ENCODE assay signal across 31 cellular contexts in genomic region chr1:31426249-31426922, GRCh38. TPM values are rescaled to one million over a fixed set of nuclear protein-coding genes. Genes with fewer than 3 reads are reported as not detected.
DNase-seq lines count a peak whose midpoint lies in the region; ATAC-seq, FAIRE-seq and TF ChIP-seq lines count a peak whose summit lies in the region.
"Had no signal": no experiment of that assay in that cellular context is flagged by ENCODE, and none has a peak within 500 bp of the region (broad histone marks: within the 10 kb centered on the region; RNA-seq: fewer than 3 reads in every experiment).

No MANE protein-coding gene starts in this region.

- no peak for TF ChIP-seq EP300 in A549 (IDR thresholded peaks at IDR 0.05)
- TF ChIP-seq EP300 in K562 (IDR thresholded peaks at IDR 0.05; ENCODE audit: low read length), result no peak

- no peak overlapping the region for H2AFZ ChIP-seq in K562 (ENCODE audit: low read depth, low read length)

- in situ Hi-C loops in K562 (cut with MboI), result loop anchor here (5.0 kb wide), 1 partner anchor 244 kb away; no protein-coding TSS in a partner anchor

- peaks cover 22% of the 10 kb centered on the region; the same call in 1 of the 2 replicates for H4K20me1 ChIP-seq in K562 (replicated peaks; ENCODE audit: control insufficient read depth, insufficient read depth, low read length)

- H3K4me1 ChIP-seq in A549 (peaks cover 29% of the 10 kb centered on the region), K562 (replicated peaks in 1 of 2; ENCODE audit: control insufficient read depth in 2 of 2, insufficient read depth in 2 of 2, low read length in 2 of 2) (peaks cover 0 to 12% of the 10 kb centered on the region in 2 experiments; a peak in 1 of 5 replicates), mucosa of descending colon (ENCODE audit: low read depth) (peaks cover 25% of the 10 kb centered on the region)

- DNase-seq in A549 (ENCODE audit: low read depth in 1 of 2, low spot score in 1 of 2), result no peak
- no peak for DNase-seq in GM12892 (ENCODE audit: insufficient read length)
- DNase-seq in K562 (ENCODE audit: extremely low read depth in 1 of 4, low spot score in 3 of 4), result no peak
- DNase-seq in mucosa of descending colon, result peak; percentile 31 to 52 (median 46)
- no peak for DNase-seq in activated T-helper 2 cell treated with anti-CD3 and anti-CD28 coated beads, Interferon-gamma antibody, Interleukin-2, Interleukin-4, amounts not matched to agents 10 μg/mL and 5 μg/mL and 100 μg/mL, durations not matched to agents 14 hours and 24 hours and 36 hours (ENCODE audit: low spot score)
- DNase-seq in HCEC 1CT, result no peak
- DNase-seq in kidney tubule cell (ENCODE audit: low spot score), result no peak
- DNase-seq in NCI-H2107 treated with DMSO at 0.1 percent for 48 hours (lab: John Stamatoyannopoulos, UW; ENCODE audit: unreplicated experiment), result no peak
- DNase-seq: activated CD4-positive, alpha-beta T cell treated with anti-CD3 and anti-CD28 coated beads, Interleukin-2, amount 50 U/mL, for 1 hour; activated CD8-positive, alpha-beta memory T cell treated with anti-CD3 and anti-CD28 coated beads, Interleukin-2, amount 10 ng/mL, durations not matched to agents 7 days and 5 days; activated naive CD4-positive, alpha-beta T cell treated with anti-CD3 and anti-CD28 coated beads, Interleukin-2, amount 10 ng/mL, durations not matched to agents 7 days and 5 days; activated T-cell treated with anti-CD3 and anti-CD28 coated beads, Interleukin-2, amount 50 U/mL, for 72 hours; amygdala; CD4-positive, CD25-positive, alpha-beta regulatory T cell; cortex of kidney; glutamatergic neuron; naive thymus-derived CD4-positive, alpha-beta T cell; NCI-H1694; NCI-H2227 treated with DMSO at 0.1 percent for 48 hours; NCI-H748 treated with DMSO at 0.1 percent for 48 hours; retina; WERI-Rb-1 had no signal

- TF ChIP-seq CTCF in A549 (IDR thresholded peaks at IDR 0.05) (no peak), K562 (IDR thresholded peaks at IDR 0.05 in 2 of 3, conservative IDR thresholded peaks at IDR 0.05 in 1 of 3; ENCODE audit: insufficient read depth in 2 of 3, low read depth in 1 of 3, low read length in 3 of 3) (no peak), mucosa of descending colon (IDR thresholded peaks at IDR 0.05) (no peak)

- H3K4me3 ChIP-seq in A549 (no peak overlapping the region), K562 (no peak overlapping the region), mucosa of descending colon (no peak overlapping the region)
- H3K4me3 ChIP-seq: cardiac muscle cell had no signal

- no peak for FAIRE-seq in A549 (lab: Jason Lieb, UNC)
- FAIRE-seq in GM12892 (lab: Jason Lieb, UNC), result peak; percentile 44
- no peak for FAIRE-seq in K562 (lab: Jason Lieb, UNC)
- FAIRE-seq: endometrium, urothelium cell line had no signal

- no peaks in the 10 kb centered on the region for H3K9me3 Mint-ChIP-seq in activated T-helper 2 cell treated with anti-CD3 and anti-CD28 coated beads, Interferon-gamma antibody, Interleukin-2, Interleukin-4, amounts not matched to agents 10 μg/mL and 5 μg/mL and 100 μg/mL, durations not matched to agents 14 hours and 24 hours and 36 hours
- H3K9me3 Mint-ChIP-seq: activated naive CD4-positive, alpha-beta T cell treated with anti-CD3 and anti-CD28 coated beads, Interleukin-2, amount 10 ng/mL, durations not matched to agents 7 days and 5 days; activated T-cell treated with anti-CD3 and anti-CD28 coated beads, Interleukin-2, amount 50 U/mL, for 72 hours; CD4-positive, CD25-positive, alpha-beta regulatory T cell; stimulated activated memory B cell treated with anti-CD40 and anti-IgM and Interleukin-4, amounts not matched to agents 10 μg/mL and 1 μg/mL and 100 μg/mL, for 72 hours; T-helper 2 cell treated with Interferon-gamma antibody and Interleukin-4, amounts not matched to agents 5 μg/mL and 100 μg/mL, for 36 hours had no signal

- no peaks in the 10 kb centered on the region for H3K79me2 ChIP-seq in K562 (ENCODE audit: control insufficient read depth, insufficient read depth, low read length)

- H3K27ac ChIP-seq in A549 (peak overlapping the region in 1 of 2 experiments; percentile 70; a peak in 3 of 6 replicates), K562 (ENCODE audit: extremely low read depth, low read depth, low read length) (no peak overlapping the region)
- H3K27ac ChIP-seq: cardiac muscle cell, KMS-11, WERI-Rb-1 had no signal

- H3K27ac Mint-ChIP-seq in activated T-helper 2 cell treated with anti-CD3 and anti-CD28 coated beads, Interferon-gamma antibody, Interleukin-2, Interleukin-4, amounts not matched to agents 10 μg/mL and 5 μg/mL and 100 μg/mL, durations not matched to agents 14 hours and 24 hours and 36 hours, result no peak overlapping the region
- H3K27ac Mint-ChIP-seq: activated CD8-positive, alpha-beta memory T cell treated with anti-CD3 and anti-CD28 coated beads, Interleukin-2, amount 10 ng/mL, durations not matched to agents 7 days and 5 days; activated naive CD4-positive, alpha-beta T cell treated with anti-CD3 and anti-CD28 coated beads, Interleukin-2, amount 10 ng/mL, durations not matched to agents 7 days and 5 days; activated T-cell treated with anti-CD3 and anti-CD28 coated beads, Interleukin-2, amount 50 U/mL, for 72 hours; CD4-positive, CD25-positive, alpha-beta regulatory T cell; naive thymus-derived CD4-positive, alpha-beta T cell; T-helper 2 cell treated with Interferon-gamma antibody and Interleukin-4, amounts not matched to agents 5 μg/mL and 100 μg/mL, for 36 hours had no signal

- BruUV-seq in K562 (replicated peaks; lab: Mats Ljungman, UMichigan), result no TSS peak

- no peaks in the 10 kb centered on the region for H3K9me1 ChIP-seq in K562 (ENCODE audit: control insufficient read depth, insufficient read depth, low read length)

- peaks cover 6 to 33% of the 10 kb centered on the region in 2 experiments; a peak in 3 of 5 replicates for H3K27me3 ChIP-seq in K562 (ENCODE audit: control insufficient read depth in 2 of 2, insufficient read depth in 2 of 2, low read length in 2 of 2)
- H3K27me3 ChIP-seq: cardiac muscle cell had no signal

- TF ChIP-seq POLR2A in A549 (IDR thresholded peaks at IDR 0.05; ENCODE audit: low read length) (no peak), GM12892 (IDR thresholded peaks at IDR 0.05; ENCODE audit: low read depth, low read length) (no peak), K562 (conservative IDR thresholded peaks at IDR 0.05) (no peak)

- POLR2A ChIA-PET in A549 (lab: Yijun Ruan, JAX) (no interaction called here), K562 (lab: Yijun Ruan, JAX) (interaction anchor here (0.6 to 0.9 kb wide), 2 partner anchors 16 to 32 kb away, joined by 3 read pairs; no protein-coding TSS in a partner anchor)

- H3K4me1 Mint-ChIP-seq in activated T-helper 2 cell treated with anti-CD3 and anti-CD28 coated beads, Interferon-gamma antibody, Interleukin-2, Interleukin-4, amounts not matched to agents 10 μg/mL and 5 μg/mL and 100 μg/mL, durations not matched to agents 14 hours and 24 hours and 36 hours (ENCODE audit: low read depth), result peaks cover 8% of the 10 kb centered on the region
- H3K4me1 Mint-ChIP-seq: CD4-positive, CD25-positive, alpha-beta regulatory T cell had no signal

- CTCF ChIA-PET in A549 (lab: Yijun Ruan, JAX), result interaction anchor here (0.9 to 9.5 kb wide), 4 partner anchors 33 to 241 kb away, joined by 3 to 151 read pairs (median 12); no protein-coding TSS in a partner anchor
- CTCF ChIA-PET in K562 (lab: Yijun Ruan, JAX; ENCODE audit: low intra/inter-chr PET ratio), result no interaction called here

- H3K4me2 ChIP-seq in A549 (peak overlapping the region; percentile 47; the same call in 1 of the 3 replicates), K562 (ENCODE audit: insufficient read depth, low read length) (no peak overlapping the region)
- H3K4me2 ChIP-seq: KMS-11 had no signal

- H3K4me3 Mint-ChIP-seq in activated T-helper 2 cell treated with anti-CD3 and anti-CD28 coated beads, Interferon-gamma antibody, Interleukin-2, Interleukin-4, amounts not matched to agents 10 μg/mL and 5 μg/mL and 100 μg/mL, durations not matched to agents 14 hours and 24 hours and 36 hours (ENCODE audit: low read depth), result no peak overlapping the region
- H3K4me3 Mint-ChIP-seq: activated CD8-positive, alpha-beta memory T cell treated with anti-CD3 and anti-CD28 coated beads, Interleukin-2, amount 10 ng/mL, durations not matched to agents 7 days and 5 days; activated naive CD4-positive, alpha-beta T cell treated with anti-CD3 and anti-CD28 coated beads, Interleukin-2, amount 10 ng/mL, durations not matched to agents 7 days and 5 days; activated T-cell treated with anti-CD3 and anti-CD28 coated beads, Interleukin-2, amount 50 U/mL, for 72 hours; CD4-positive, CD25-positive, alpha-beta regulatory T cell; naive thymus-derived CD4-positive, alpha-beta T cell; stimulated activated memory B cell treated with anti-CD40 and anti-IgM and Interleukin-4, amounts not matched to agents 10 μg/mL and 1 μg/mL and 100 μg/mL, for 72 hours; T-helper 2 cell treated with Interferon-gamma antibody and Interleukin-4, amounts not matched to agents 5 μg/mL and 100 μg/mL, for 36 hours had no signal

- no peaks in the 10 kb centered on the region for H3K36me3 Mint-ChIP-seq in activated T-helper 2 cell treated with anti-CD3 and anti-CD28 coated beads, Interferon-gamma antibody, Interleukin-2, Interleukin-4, amounts not matched to agents 10 μg/mL and 5 μg/mL and 100 μg/mL, durations not matched to agents 14 hours and 24 hours and 36 hours (ENCODE audit: low read depth)
- H3K36me3 Mint-ChIP-seq: activated CD8-positive, alpha-beta memory T cell treated with anti-CD3 and anti-CD28 coated beads, Interleukin-2, amount 10 ng/mL, durations not matched to agents 7 days and 5 days; activated naive CD4-positive, alpha-beta T cell treated with anti-CD3 and anti-CD28 coated beads, Interleukin-2, amount 10 ng/mL, durations not matched to agents 7 days and 5 days; CD4-positive, CD25-positive, alpha-beta regulatory T cell; naive thymus-derived CD4-positive, alpha-beta T cell; stimulated activated memory B cell treated with anti-CD40 and anti-IgM and Interleukin-4, amounts not matched to agents 10 μg/mL and 1 μg/mL and 100 μg/mL, for 72 hours had no signal

- TF ChIP-seq RAD21 in A549 (conservative IDR thresholded peaks at IDR 0.05 in 1 of 2, IDR thresholded peaks at IDR 0.05 in 1 of 2), result no peak
- no peak for TF ChIP-seq RAD21 in K562 (CRISPR knock-in tag; conservative IDR thresholded peaks at IDR 0.05 in 1 of 2, IDR thresholded peaks at IDR 0.05 in 1 of 2)

- intact Hi-C loops in K562 (cut with micrococcal nuclease), result loop anchor here (10.0 kb wide), 1 partner anchor 118 kb away; no protein-coding TSS in a partner anchor
- intact Hi-C loops in mucosa of descending colon (cut with DNase I, micrococcal nuclease), result no loop called here
- intact Hi-C loops in activated T-helper 2 cell treated with anti-CD3 and anti-CD28 coated beads, Interferon-gamma antibody, Interleukin-2, Interleukin-4, amounts not matched to agents 10 μg/mL and 5 μg/mL and 100 μg/mL, durations not matched to agents 14 hours and 24 hours and 36 hours (cut with micrococcal nuclease), result no loop called here

- H3K9me3 ChIP-seq in A549 (no peaks in the 10 kb centered on the region), K562 (replicated peaks; ENCODE audit: control insufficient read depth, insufficient read depth, low read depth, low read length) (no peaks in the 10 kb centered on the region), mucosa of descending colon (no peaks in the 10 kb centered on the region)

- peaks cover 16% of the 10 kb centered on the region for H3K27me3 Mint-ChIP-seq in activated T-helper 2 cell treated with anti-CD3 and anti-CD28 coated beads, Interferon-gamma antibody, Interleukin-2, Interleukin-4, amounts not matched to agents 10 μg/mL and 5 μg/mL and 100 μg/mL, durations not matched to agents 14 hours and 24 hours and 36 hours (ENCODE audit: low read depth)
- H3K27me3 Mint-ChIP-seq: stimulated activated memory B cell treated with anti-CD40 and anti-IgM and Interleukin-4, amounts not matched to agents 10 μg/mL and 1 μg/mL and 100 μg/mL, for 72 hours had no signal

- H3K9ac ChIP-seq in K562 (ENCODE audit: insufficient read depth in 1 of 2, low read depth in 2 of 2, low read length in 2 of 2), result no peak overlapping the region
- H3K9ac ChIP-seq: KMS-11 had no signal

- H3K36me3 ChIP-seq in K562 (ENCODE audit: control insufficient read depth, insufficient read depth, low read length) (no peaks in the 10 kb centered on the region), mucosa of descending colon (ENCODE audit: low read depth) (no peaks in the 10 kb centered on the region)
- H3K36me3 ChIP-seq: cardiac muscle cell, WERI-Rb-1 had no signal

- no peak for ATAC-seq in A549
- ATAC-seq in K562, result no peak
- peak; percentile 59 for ATAC-seq in mucosa of descending colon
- ATAC-seq: activated CD8-positive, alpha-beta memory T cell treated with anti-CD3 and anti-CD28 coated beads, Interleukin-2, amount 10 ng/mL, durations not matched to agents 7 days and 5 days; activated T-cell treated with anti-CD3 and anti-CD28 coated beads, Interleukin-2, amount 50 U/mL, for 72 hours; naive thymus-derived CD4-positive, alpha-beta T cell; Right ventricle myocardium inferior; stimulated activated memory B cell treated with anti-CD40 and anti-IgM and Interleukin-4, amounts not matched to agents 10 μg/mL and 1 μg/mL and 100 μg/mL, for 72 hours had no signal

- 57% methylated on average over 11 of the region's 14 CpGs for WGBS in A549 (ENCODE audit: missing lambda C conversion rate)
- 13% methylated on average over 14 of the region's 14 CpGs for WGBS in K562 (ENCODE audit: insufficient coverage, low coverage, missing lambda C conversion rate)

RNA-seq across cellular contexts. Expression of gene SERINC2, which starts 13.4 kb away (rescaled TPM):
- polyA plus RNA-seq in A549 (2011; rRNA removed), result 6.0 and 7.5 TPM in 2 replicates
- 12.3 and 18.1 TPM in 2 replicates for polyA plus RNA-seq in A549 (2012; cell fraction: cytosol; rRNA removed)
- polyA plus RNA-seq in A549 (2012; cell fraction: nucleus; rRNA removed), result 15.5 and 21.5 TPM in 2 replicates
- polyA plus RNA-seq in A549 (2017; fragmentation: RNase III; extraction: RNeasy Plus Mini Kit Qiagen cat#74134 plus additional on column Dnase treatment), result 16.1 to 21.1 TPM (median 16.3 TPM) in 3 replicates
- 5.2 and 8.3 TPM in 2 replicates for polyA minus RNA-seq in A549 (2011; rRNA and poly(A)+ RNA removed)
- 0.17 TPM for polyA plus RNA-seq in GM12892 (2012; ENCODE audit: missing spikeins)
- total RNA-seq in K562 (2011; cell fraction: chromatin; rRNA removed; ENCODE audit: low replicate concordance), result 1.7 and 5.6 TPM in 2 replicates
- total RNA-seq in K562 (2011; cell fraction: nucleolus; rRNA removed), result 5.8 and 6.4 TPM in 2 replicates
- total RNA-seq in K562 (2011; cell fraction: nucleoplasm; rRNA removed), result 5.9 and 7.2 TPM in 2 replicates
- total RNA-seq in K562 (2014; rRNA removed), result 0.45 TPM in 1 of 2 replicates, not detected in the other
- total RNA-seq in K562 (2014; rRNA removed; fragmentation: Illumina TruSeq; extraction: Trizol), result 0.10 and 0.15 TPM in 2 replicates
- 0.22 and 0.23 TPM in 2 replicates for total RNA-seq in K562 (2015; rRNA removed; fragmentation: Illumina TruSeq; extraction: Trizol)
- total RNA-seq in K562 (2021), result 1.2 and 1.5 TPM in 2 replicates
- polyA plus RNA-seq in K562 (2011; rRNA removed), result 0.88 and 1.0 TPM in 2 replicates
- 1.7 and 4.1 TPM in 2 replicates for polyA plus RNA-seq in K562 (2011; cell fraction: cytosol; rRNA removed)
- 1.5 and 2.4 TPM in 2 replicates for polyA plus RNA-seq in K562 (2011; cell fraction: nucleus; rRNA removed)
- 0.76 and 3.3 TPM in 2 replicates for polyA plus RNA-seq in K562 (2012)
- 0.70 and 1.2 TPM in 2 replicates for polyA plus RNA-seq in K562 (2014; fragmentation: Illumina TruSeq; extraction: Trizol)
- under 1 TPM in 1 of 2 experiments, not detected in 1; 0.07 TPM for polyA plus RNA-seq in K562 (2014; fragmentation: Nextera tagmentation; extraction: Ambion mirVana)
- polyA plus RNA-seq in K562 (2014; rRNA removed), result 1.0 and 1.8 TPM in 2 replicates
- polyA minus RNA-seq in K562 (2011; rRNA and poly(A)+ RNA removed), result 0.21 and 0.63 TPM in 2 replicates
- 0.73 and 0.95 TPM in 2 replicates for polyA minus RNA-seq in K562 (2011; cell fraction: cytosol; rRNA and poly(A)+ RNA removed)
- 0.54 and 0.89 TPM in 2 replicates for polyA minus RNA-seq in K562 (2011; cell fraction: nucleus; rRNA and poly(A)+ RNA removed)
- total RNA-seq in mucosa of descending colon, result 100 to 1,000 TPM; 146 to 381 (median 225) TPM
- total RNA-seq in activated T-helper 2 cell treated with anti-CD3 and anti-CD28 coated beads, Interferon-gamma antibody, Interleukin-2, Interleukin-4, amounts not matched to agents 10 μg/mL and 5 μg/mL and 100 μg/mL, durations not matched to agents 14 hours and 24 hours and 36 hours, result 0.21 and 0.27 TPM in 2 replicates
- total RNA-seq: CD4-positive, CD25-positive, alpha-beta regulatory T cell had no signal
- polyA plus RNA-seq: naive thymus-derived CD4-positive, alpha-beta T cell had no signal

RNA-seq across cellular contexts. Expression of gene FABP3, which starts 53.5 kb away (rescaled TPM):
- polyA plus RNA-seq in A549 (2011; rRNA removed) (not detected in 2 replicates), A549 (2017; fragmentation: RNase III; extraction: RNeasy Plus Mini Kit Qiagen cat#74134 plus additional on column Dnase treatment) (not detected in 3 replicates), K562 (2011; rRNA removed) (not detected in 2 replicates), K562 (2014; fragmentation: Illumina TruSeq; extraction: Trizol) (not detected in 2 replicates), K562 (2014; fragmentation: Nextera tagmentation; extraction: Ambion mirVana) (under 1 TPM in 1 of 2 experiments, not detected in 1; 0.22 TPM), K562 (2014; rRNA removed) (not detected in 2 replicates)
- not detected in 2 replicates for polyA plus RNA-seq in A549 (2012; cell fraction: cytosol; rRNA removed)
- polyA plus RNA-seq in A549 (2012; cell fraction: nucleus; rRNA removed), result not detected in 2 replicates
- polyA minus RNA-seq in A549 (2011; rRNA and poly(A)+ RNA removed), result not detected in 2 replicates
- polyA plus RNA-seq in GM12892 (2012; ENCODE audit: missing spikeins), result 8.4 TPM
- total RNA-seq in K562 (2011; cell fraction: chromatin; rRNA removed; ENCODE audit: low replicate concordance), result not detected in 2 replicates
- total RNA-seq in K562 (2011; cell fraction: nucleolus; rRNA removed), result not detected in 2 replicates
- not detected in 2 replicates for total RNA-seq in K562 (2011; cell fraction: nucleoplasm; rRNA removed)
- total RNA-seq in K562 (2014; rRNA removed) (not detected in 2 replicates), K562 (2014; rRNA removed; fragmentation: Illumina TruSeq; extraction: Trizol) (not detected in 2 replicates), K562 (2015; rRNA removed; fragmentation: Illumina TruSeq; extraction: Trizol) (not detected in 2 replicates), K562 (2021) (not detected in 2 replicates), mucosa of descending colon (1 to 10 TPM; 5.6 to 7.8 (median 7.1) TPM)
- not detected in 2 replicates for polyA plus RNA-seq in K562 (2011; cell fraction: cytosol; rRNA removed)
- not detected in 2 replicates for polyA plus RNA-seq in K562 (2011; cell fraction: nucleus; rRNA removed)
- 0.28 and 0.38 TPM in 2 replicates for polyA plus RNA-seq in K562 (2012)
- polyA minus RNA-seq in K562 (2011; rRNA and poly(A)+ RNA removed), result not detected in 2 replicates
- not detected in 2 replicates for polyA minus RNA-seq in K562 (2011; cell fraction: cytosol; rRNA and poly(A)+ RNA removed)
- polyA minus RNA-seq in K562 (2011; cell fraction: nucleus; rRNA and poly(A)+ RNA removed), result not detected in 2 replicates
- total RNA-seq in activated T-helper 2 cell treated with anti-CD3 and anti-CD28 coated beads, Interferon-gamma antibody, Interleukin-2, Interleukin-4, amounts not matched to agents 10 μg/mL and 5 μg/mL and 100 μg/mL, durations not matched to agents 14 hours and 24 hours and 36 hours, result not detected in 2 replicates
- total RNA-seq: activated CD8-positive, alpha-beta memory T cell treated with anti-CD3 and anti-CD28 coated beads, Interleukin-2, amount 10 ng/mL, durations not matched to agents 7 days and 5 days; activated T-cell treated with anti-CD3 and anti-CD28 coated beads, Interleukin-2, amount 50 U/mL, for 72 hours; CD4-positive, CD25-positive, alpha-beta regulatory T cell; G401; HT1080 had no signal
- polyA plus RNA-seq: CD4-positive, CD25-positive, alpha-beta regulatory T cell; naive thymus-derived CD4-positive, alpha-beta T cell had no signal

Comparison
In these comparisons a context has a peak if more than half of its experiments do, and no peak if none do; other contexts are left out.
1. DNase-seq: peak in mucosa of descending colon (3 of 3); none in A549 (0 of 2), GM12892 (single experiment), K562 (0 of 4), activated T-helper 2 cell treated with anti-CD3 and anti-CD28 coated beads, Interferon-gamma antibody, Interleukin-2, Interleukin-4, amounts not matched to agents 10 μg/mL and 5 μg/mL and 100 μg/mL, durations not matched to agents 14 hours and 24 hours and 36 hours (single experiment), HCEC 1CT (single experiment), kidney tubule cell (single experiment) and NCI-H2107 treated with DMSO at 0.1 percent for 48 hours (single experiment).
2. RNA of gene SERINC2, which starts 13.4 kb away (total RNA-seq): 146 to 381 TPM in mucosa of descending colon; 0.21 to 0.27 TPM in activated T-helper 2 cell treated with anti-CD3 and anti-CD28 coated beads, Interferon-gamma antibody, Interleukin-2, Interleukin-4, amounts not matched to agents 10 μg/mL and 5 μg/mL and 100 μg/mL, durations not matched to agents 14 hours and 24 hours and 36 hours and 0.10 to 7.2 TPM in K562; every median in the first group is over 10 times any median in the second.
3. Of the 35 proteins assayed by ChIP-seq in both K562 and A549: peak only in K562: none; only in A549: none; in both: JUNB; in neither: 34.